Comparison of ENCODE assay signal across 8 cellular contexts in the genomic region with DNA sequence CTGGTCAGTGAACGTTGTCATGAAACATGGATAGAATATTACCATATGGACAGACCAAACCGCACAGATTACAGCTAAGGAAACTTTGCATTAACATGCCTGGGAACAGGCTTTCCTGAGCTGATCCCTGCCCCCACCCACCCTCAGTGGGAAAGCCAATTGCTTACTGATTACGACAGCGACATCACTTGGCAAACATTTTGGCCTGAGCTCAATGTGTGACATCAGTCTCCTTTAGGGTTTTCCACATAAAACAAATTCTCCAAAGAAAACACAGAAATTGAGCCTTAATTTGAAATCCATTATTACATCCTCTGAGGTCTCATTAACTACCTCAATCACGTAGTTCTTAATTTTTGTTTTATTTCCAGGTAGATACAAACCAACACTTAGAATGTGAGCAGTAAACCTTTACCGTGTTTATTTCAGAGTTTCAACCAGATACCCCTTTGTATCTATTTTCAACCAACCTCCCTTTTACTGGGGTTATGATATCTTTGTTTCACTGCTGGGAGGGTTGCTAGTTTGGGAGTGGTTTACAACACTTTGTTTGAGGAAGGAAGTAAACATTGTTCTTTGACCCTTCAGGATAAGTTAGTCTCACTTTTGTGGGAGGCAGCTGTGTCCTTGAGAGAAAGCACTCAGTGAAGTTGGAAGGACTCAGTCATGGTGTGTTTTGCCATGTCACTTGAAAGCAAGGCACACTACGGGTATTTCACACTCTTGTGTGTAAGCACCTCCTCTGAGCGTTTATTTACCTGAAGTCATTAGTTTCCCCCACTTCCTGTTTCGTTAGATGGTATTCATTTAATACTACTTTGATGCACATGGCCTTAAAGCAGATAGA.
DNase-seq lines count a peak whose midpoint lies in the region; ATAC-seq and TF ChIP-seq lines count a peak whose summit lies in the region.

No MANE protein-coding gene starts in this region.

- TF ChIP-seq CTCF in fibroblast of villous mesenchyme (IDR thresholded peaks at IDR 0.05; ENCODE audit: insufficient read depth, low read depth, low read length) (no peak), prostate gland (IDR thresholded peaks at IDR 0.05) (no peak)

- H3K36me3 ChIP-seq in prostate gland: no peaks in the 10 kb centered on the region

- no peaks in the 10 kb centered on the region for H3K27me3 ChIP-seq in prostate gland (replicated peaks; ENCODE audit: insufficient read depth)

- peak overlapping the region in 1 of 2 donors; percentile 21 for H3K27ac ChIP-seq in prostate gland

- no peaks in the 10 kb centered on the region for H3K9me3 ChIP-seq in prostate gland

- peak; percentile 81 for DNase-seq in H4 (ENCODE audit: low spot score)
- DNase-seq in OCI-M2 (lab: John Stamatoyannopoulos, UW; ENCODE audit: unreplicated experiment): peak; percentile 6
- peak; percentile 80 for DNase-seq in fibroblast of villous mesenchyme (ENCODE audit: low read depth)
- DNase-seq in prostate gland (ENCODE audit: low spot score): peak; percentile 29
- no peak for DNase-seq in DMS114 treated with DMSO at 0.1 percent for 48 hours (lab: John Stamatoyannopoulos, UW; ENCODE audit: unreplicated experiment)

- WGBS in prostate gland: 38% methylated on average over 9 of the region's 9 CpGs

- no peak overlapping the region for H3K4me3 ChIP-seq in fibroblast of villous mesenchyme (ENCODE audit: low read depth, low read length)
- no peak overlapping the region for H3K4me3 ChIP-seq in prostate gland

- ATAC-seq in HG03520 (IDR thresholded peaks at IDR 0.05; ENCODE audit: unreplicated experiment): no peak
- ATAC-seq in GM19023 (IDR thresholded peaks at IDR 0.05; ENCODE audit: unreplicated experiment): no peak
- no peak for ATAC-seq in GM21723 (IDR thresholded peaks at IDR 0.05; ENCODE audit: unreplicated experiment)

- intact Hi-C loops in prostate gland (cut with DNase I): no loop called here

- TF ChIP-seq POLR2A in prostate gland (IDR thresholded peaks at IDR 0.05): no peak

- H3K4me1 ChIP-seq in prostate gland (replicated peaks): no peaks in the 10 kb centered on the region
